In the genomic region with DNA sequence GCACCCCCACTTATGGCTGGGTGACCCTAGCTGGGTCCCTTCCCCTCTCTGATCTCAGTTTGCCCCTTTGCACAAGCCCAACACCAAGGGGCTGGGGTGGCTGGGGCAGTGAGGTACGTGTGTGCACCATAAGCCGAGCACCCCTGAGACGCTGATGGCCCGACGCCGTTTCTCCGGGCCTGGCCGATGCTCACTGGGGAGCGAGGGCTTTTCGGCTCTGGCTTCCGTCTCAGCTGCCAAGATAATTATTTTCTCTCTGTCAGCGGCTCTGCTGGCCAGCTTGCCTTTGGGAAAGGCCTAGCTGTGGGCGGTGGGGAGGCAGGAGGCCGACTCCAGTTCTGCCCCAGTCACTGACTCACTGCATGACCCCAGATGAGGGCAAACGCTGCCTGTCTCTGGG, we compare ENCODE assay signal across 11 cellular contexts.
A peak's percentile ranks its signal among the peaks of the same experiment; 100 is the strongest.
DNase-seq lines count a peak whose midpoint lies in the region; ATAC-seq and TF ChIP-seq lines count a peak whose summit lies in the region.
"Had no signal": no experiment of that assay in that cellular context is flagged by ENCODE, and none has a peak within 500 bp of the region (broad histone marks: within the 10 kb centered on the region; RNA-seq: fewer than 3 reads in every experiment).

No MANE protein-coding gene starts in this region.

- TF ChIP-seq CTCF in HFFc6 (IDR thresholded peaks at IDR 0.05) (no peak), choroid plexus epithelial cell (conservative IDR thresholded peaks at IDR 0.05; ENCODE audit: low read depth, low read length) (no peak), stomach (IDR thresholded peaks at IDR 0.05) (no peak)

- TF ChIP-seq EP300 in stomach (IDR thresholded peaks at IDR 0.05), result peak; percentile 13

- H3K4me3 Mint-ChIP-seq in HFFc6, result peak overlapping the region; percentile 60
- H3K4me3 Mint-ChIP-seq in activated naive CD4-positive, alpha-beta T cell treated with anti-CD3 and anti-CD28 coated beads for 36 hours, result no peak overlapping the region

- H3K36me3 Mint-ChIP-seq in HFFc6 (ENCODE audit: low read depth), result peaks cover 13% of the 10 kb centered on the region; the same call in 1 of the 2 replicates
- H3K36me3 Mint-ChIP-seq in activated naive CD4-positive, alpha-beta T cell treated with anti-CD3 and anti-CD28 coated beads for 36 hours (ENCODE audit: low read depth), result no peaks in the 10 kb centered on the region

- peak; percentile 36 for DNase-seq in HFFc6
- peak; percentile 72 for DNase-seq in choroid plexus epithelial cell (ENCODE audit: low read depth)
- DNase-seq in left lobe of liver (ENCODE audit: low spot score), result no peak
- no peak for DNase-seq in stomach
- no peak for DNase-seq in activated naive CD4-positive, alpha-beta T cell treated with anti-CD3 and anti-CD28 coated beads for 36 hours
- DNase-seq in NCI-H2196 treated with DMSO at 0.1 percent for 48 hours (lab: John Stamatoyannopoulos, UW; ENCODE audit: unreplicated experiment), result no peak
- DNase-seq in iPS-NIHi7 (ENCODE audit: extremely low spot score), result no peak
- DNase-seq: DND-41; stimulated activated CD4-positive, alpha-beta T cell treated with anti-CD3 and anti-CD28 coated beads, Interleukin-4, amount 100 ng/mL, for 1 hour had no signal

- H3K27ac ChIP-seq in stomach, result peak overlapping the region; percentile 24 to 91 (median 86)

- H3K4me3 ChIP-seq in choroid plexus epithelial cell (ENCODE audit: low read depth, low read length), result no peak overlapping the region
- no peak overlapping the region for H3K4me3 ChIP-seq in stomach

- no peaks in the 10 kb centered on the region for H3K27me3 ChIP-seq in stomach

- H3K36me3 ChIP-seq in stomach, result peaks cover 8 to 26% (median 18%) of the 10 kb centered on the region in 4 donors

- H3K27me3 Mint-ChIP-seq in HFFc6 (ENCODE audit: insufficient read depth), result peaks cover 9% of the 10 kb centered on the region
- H3K27me3 Mint-ChIP-seq in activated naive CD4-positive, alpha-beta T cell treated with anti-CD3 and anti-CD28 coated beads for 36 hours (ENCODE audit: low read depth), result no peaks in the 10 kb centered on the region

- peaks cover 68 to 97% (median 86%) of the 10 kb centered on the region in 4 donors for H3K4me1 ChIP-seq in stomach

- no peaks in the 10 kb centered on the region for H3K9me3 ChIP-seq in stomach

- H3K27ac Mint-ChIP-seq in HFFc6, result peak overlapping the region; percentile 97
- H3K27ac Mint-ChIP-seq in activated naive CD4-positive, alpha-beta T cell treated with anti-CD3 and anti-CD28 coated beads for 36 hours, result no peak overlapping the region

- intact Hi-C loops in stomach (cut with DNase I; ENCODE audit: low total_unique reads), result no loop called here
- intact Hi-C loops in activated naive CD4-positive, alpha-beta T cell treated with anti-CD3 and anti-CD28 coated beads for 36 hours (cut with micrococcal nuclease), result no loop called here

- no peak for TF ChIP-seq POLR2A in stomach (IDR thresholded peaks at IDR 0.05)

- H3K9me3 Mint-ChIP-seq in HFFc6, result no peaks in the 10 kb centered on the region
- H3K9me3 Mint-ChIP-seq in activated naive CD4-positive, alpha-beta T cell treated with anti-CD3 and anti-CD28 coated beads for 36 hours, result no peaks in the 10 kb centered on the region

- CTCF ChIA-PET in activated naive CD4-positive, alpha-beta T cell treated with anti-CD3 and anti-CD28 coated beads for 36 hours (lab: Charles Lee), result no interaction called here

- H3K4me1 Mint-ChIP-seq in HFFc6 (ENCODE audit: low read depth), result peaks cover 95% of the 10 kb centered on the region
- no peaks in the 10 kb centered on the region for H3K4me1 Mint-ChIP-seq in activated naive CD4-positive, alpha-beta T cell treated with anti-CD3 and anti-CD28 coated beads for 36 hours (ENCODE audit: low read depth)

- peak; percentile 23 for ATAC-seq in left lobe of liver
- ATAC-seq in HG03521 (IDR thresholded peaks at IDR 0.05; ENCODE audit: unreplicated experiment), result no peak
- ATAC-seq: left colon had no signal

- 42 to 63% (median 51%) methylated on average over 11 to 15 of the region's 15 CpGs for WGBS in stomach, 5 donors

Comparison
In these comparisons a context has a peak if more than half of its experiments do, and no peak if none do; other contexts are left out.
1. DNase-seq: peak in HFFc6 (single experiment) and choroid plexus epithelial cell (single experiment); none in left lobe of liver (single experiment), stomach (single experiment), activated naive CD4-positive, alpha-beta T cell treated with anti-CD3 and anti-CD28 coated beads for 36 hours (single experiment), NCI-H2196 treated with DMSO at 0.1 percent for 48 hours (single experiment) and iPS-NIHi7 (single experiment).